Comparison of ENCODE assay signal across 17 cellular contexts in genomic region chr17:12078791-12079190, GRCh38. TPM values are rescaled to one million over a fixed set of nuclear protein-coding genes. Genes with fewer than 3 reads are reported as not detected.
A peak's percentile ranks its signal among the peaks of the same experiment; 100 is the strongest.
DNase-seq lines count a peak whose midpoint lies in the region; ATAC-seq and TF ChIP-seq lines count a peak whose summit lies in the region.
"Had no signal": no experiment of that assay in that cellular context is flagged by ENCODE, and none has a peak within 500 bp of the region (broad histone marks: within the 10 kb centered on the region; RNA-seq: fewer than 3 reads in every experiment).

No MANE protein-coding gene starts in this region.

- H3K9ac ChIP-seq in IMR-90 (ENCODE audit: low read depth, low read length), result no peak overlapping the region

- peak overlapping the region; percentile 78 for H2BK5ac ChIP-seq in IMR-90 (ENCODE audit: low read depth, low read length, poor library complexity, severe bottlenecking)

- peak overlapping the region in 1 of 2 experiments; percentile 82; a peak in 3 of 4 replicates for H4K8ac ChIP-seq in IMR-90 (ENCODE audit: low read depth in 2 of 2, low read length in 2 of 2)

- H3K27me3 ChIP-seq in BJ (ENCODE audit: control insufficient read depth, insufficient read depth, low read length) (no peaks in the 10 kb centered on the region), IMR-90 (ENCODE audit: control insufficient read depth, insufficient read depth, low read length) (no peaks in the 10 kb centered on the region)

- intact Hi-C loops in IMR-90 (cut with micrococcal nuclease), result no loop called here

- H3K9me3 ChIP-seq in IMR-90 (ENCODE audit: control insufficient read depth, insufficient read depth, low read length), result no peaks in the 10 kb centered on the region
- H3K9me3 ChIP-seq: prostate gland had no signal

- H3K79me1 ChIP-seq in IMR-90 (ENCODE audit: low read depth in 1 of 2, low read length in 2 of 2), result peaks cover 31 to 61% of the 10 kb centered on the region in 2 experiments

- no peak overlapping the region; the same call in 1 of the 2 replicates for H3K14ac ChIP-seq in IMR-90 (replicated peaks; ENCODE audit: low read depth, low read length)

- in situ Hi-C loops in IMR-90 (cut with MboI; ENCODE audit: low sequenced_read_pairs) (no loop called here), G401 (cut with HindIII; ENCODE audit: low sequenced_read_pairs) (no loop called here)

- peak; percentile 95 for ATAC-seq in IMR-90 (ENCODE audit: low read depth)
- ATAC-seq in GM21447 (IDR thresholded peaks at IDR 0.05; ENCODE audit: unreplicated experiment), result no peak
- ATAC-seq in effector memory CD8-positive, alpha-beta T cell (replicated peaks), result no peak
- ATAC-seq: stimulated activated naive CD8-positive, alpha-beta T cell treated with anti-CD3 and anti-CD28 coated beads, Interleukin-15, Interleukin-2, amounts not matched to agents 100 U/mL and 50 U/mL, for 24 hours had no signal

- peak overlapping the region; percentile 68; the same call in 1 of the 2 replicates for H3K56ac ChIP-seq in IMR-90 (ENCODE audit: extremely low read depth, insufficient read depth, low read length)

- H2BK15ac ChIP-seq in IMR-90 (ENCODE audit: low read depth, low read length), result no peak overlapping the region

- dilution Hi-C loops in IMR-90 (cut with HindIII; ENCODE audit: low sequenced_read_pairs, unreplicated experiment), result no loop called here

- H3K27ac Mint-ChIP-seq in chondrocyte (ENCODE audit: unreplicated experiment), result peak overlapping the region; percentile 88
- H3K27ac Mint-ChIP-seq in mesothelial cell of epicardium, result peak overlapping the region; percentile 77
- no peak overlapping the region for H3K27ac Mint-ChIP-seq in effector memory CD8-positive, alpha-beta T cell
- H3K27ac Mint-ChIP-seq: CD4-positive, CD25-positive, alpha-beta regulatory T cell; memory B cell had no signal

- WGBS in IMR-90 (ENCODE audit: extremely low coverage in 2 of 2, insufficient read length in 1 of 2), 2 experiments, result no CpG with 5 or more reads among the region's 2 CpGs

- CTCF ChIA-PET in BJ (lab: Yijun Ruan, JAX) (no interaction called here), IMR-90 (lab: Yijun Ruan, JAX) (no interaction called here)

- H3K4me1 Mint-ChIP-seq in chondrocyte (ENCODE audit: low read depth) (peaks cover 43% of the 10 kb centered on the region), mesothelial cell of epicardium (peaks cover 5% of the 10 kb centered on the region)
- peaks cover 12 to 19% of the 10 kb centered on the region in 2 donors for H3K4me1 Mint-ChIP-seq in effector memory CD8-positive, alpha-beta T cell (ENCODE audit: low read depth in 2 of 2)

- H3K4ac ChIP-seq in IMR-90 (ENCODE audit: low read depth, low read length), result peak overlapping the region; percentile 23; the same call in 1 of the 2 replicates

- H3K18ac ChIP-seq in IMR-90 (ENCODE audit: low read depth, low read length), result peak overlapping the region; percentile 98; the same call in 1 of the 2 replicates

- peak overlapping the region; percentile 99; the same call in 1 of the 2 replicates for H4K5ac ChIP-seq in IMR-90 (ENCODE audit: low read depth, low read length)

- H2AK5ac ChIP-seq in IMR-90 (ENCODE audit: low read depth, low read length), result no peak overlapping the region

- DNase-seq in BJ (ENCODE audit: low read depth), result peak; percentile 26
- DNase-seq in IMR-90, result peak; percentile 83
- no peak for DNase-seq in chondrocyte (ENCODE audit: low spot score)
- no peak for DNase-seq in mesothelial cell of epicardium (ENCODE audit: low spot score in 2 of 2, unreplicated experiment in 2 of 2)
- DNase-seq in NCI-H2171 treated with DMSO at 0.1 percent for 48 hours (lab: John Stamatoyannopoulos, UW), result no peak
- no peak for DNase-seq in effector memory CD8-positive, alpha-beta T cell
- no peak for DNase-seq in G401 (ENCODE audit: low spot score)
- DNase-seq: activated CD8-positive, alpha-beta memory T cell treated with anti-CD3 and anti-CD28 coated beads, Interleukin-2, amount 50 U/mL, for 4 hours; CD4-positive, CD25-positive, alpha-beta regulatory T cell; effector memory CD4-positive, alpha-beta T cell; NCI-H345; OCI-M1; stimulated activated CD4-positive, alpha-beta T cell treated with anti-CD3 and anti-CD28 coated beads, Interleukin-4, amount 100 ng/mL, for 4 hours; stimulated activated naive CD8-positive, alpha-beta T cell treated with anti-CD3 and anti-CD28 coated beads, Interleukin-15, Interleukin-2, amounts not matched to agents 100 U/mL and 50 U/mL, for 24 hours had no signal

- no peak for TF ChIP-seq RAD21 in IMR-90 (IDR thresholded peaks at IDR 0.05; ENCODE audit: low read length)

- H2BK20ac ChIP-seq in IMR-90 (ENCODE audit: low read depth, low read length), result peak overlapping the region; percentile 66; the same call in 1 of the 2 replicates

- peak overlapping the region; percentile 17; the same call in 1 of the 2 replicates for H3K27ac ChIP-seq in IMR-90 (ENCODE audit: insufficient read depth, low read length)
- H3K27ac ChIP-seq: prostate gland had no signal

- H3K36me3 Mint-ChIP-seq in chondrocyte (ENCODE audit: low read depth) (peaks cover 4% of the 10 kb centered on the region), mesothelial cell of epicardium (peaks cover 36% of the 10 kb centered on the region)
- H3K36me3 Mint-ChIP-seq in effector memory CD8-positive, alpha-beta T cell (ENCODE audit: insufficient read depth), result peaks cover 26% of the 10 kb centered on the region

- 0 out of 2 replicates have a peak, but pooled peaks cover 2% of the 10 kb centered on the region for H3K9me1 ChIP-seq in IMR-90 (ENCODE audit: insufficient read depth, low read length)

- H2AK9ac ChIP-seq in IMR-90 (replicated peaks; ENCODE audit: low read depth, low read length, poor library complexity), result no peak overlapping the region

- H3K23ac ChIP-seq in IMR-90 (ENCODE audit: low read depth, low read length), result 0 out of 2 replicates have a peak overlapping the region, but pooled peaks have one; percentile 21

- H4K91ac ChIP-seq in IMR-90 (ENCODE audit: insufficient read depth, low read depth, low read length), result no peak overlapping the region

- H3K4me3 ChIP-seq in BJ (ENCODE audit: low read depth, low read length), result no peak overlapping the region
- H3K4me3 ChIP-seq in IMR-90 (ENCODE audit: insufficient read depth, low read depth, low read length), result no peak overlapping the region
- H3K4me3 ChIP-seq: prostate gland had no signal

- H3K36me3 ChIP-seq in BJ (ENCODE audit: control insufficient read depth, insufficient read depth, low read length) (peaks cover 1% of the 10 kb centered on the region; the same call in 1 of the 2 replicates), IMR-90 (ENCODE audit: control insufficient read depth, insufficient read depth, low read length) (peaks cover 10% of the 10 kb centered on the region)
- H3K36me3 ChIP-seq: prostate gland had no signal

- peaks cover 5% of the 10 kb centered on the region for H3K4me1 ChIP-seq in IMR-90 (ENCODE audit: control insufficient read depth, insufficient read depth, low read length)
- H3K4me1 ChIP-seq: prostate gland had no signal

- no TSS peak for BruUV-seq in IMR-90 (replicated peaks; lab: Mats Ljungman, UMichigan)

- POLR2A ChIA-PET in BJ (lab: Charles Lee) (no interaction called here), IMR-90 (lab: Charles Lee; ENCODE audit: unreplicated experiment) (no interaction called here)

- H3K4me2 ChIP-seq in IMR-90 (ENCODE audit: low read depth, low read length), result peak overlapping the region; percentile 91; the same call in 1 of the 2 replicates

- H3K27me3 Mint-ChIP-seq in chondrocyte (ENCODE audit: low read depth) (no peaks in the 10 kb centered on the region), mesothelial cell of epicardium (ENCODE audit: low read depth) (no peaks in the 10 kb centered on the region)
- no peaks in the 10 kb centered on the region for H3K27me3 Mint-ChIP-seq in effector memory CD8-positive, alpha-beta T cell
- H3K27me3 Mint-ChIP-seq: CD4-positive, CD25-positive, alpha-beta regulatory T cell; memory B cell had no signal

- H4K20me1 ChIP-seq in IMR-90 (ENCODE audit: insufficient read depth, low read length), result no peaks in the 10 kb centered on the region; the same call in 1 of the 2 replicates

- no peak overlapping the region for H2AFZ ChIP-seq in IMR-90 (replicated peaks; ENCODE audit: low read length, poor library complexity)

- no peak overlapping the region for H3K4me3 Mint-ChIP-seq in chondrocyte (ENCODE audit: unreplicated experiment)
- H3K4me3 Mint-ChIP-seq in mesothelial cell of epicardium, result no peak overlapping the region
- H3K4me3 Mint-ChIP-seq in effector memory CD8-positive, alpha-beta T cell, result no peak overlapping the region
- H3K4me3 Mint-ChIP-seq: CD4-positive, CD25-positive, alpha-beta regulatory T cell; memory B cell had no signal

- H3K9me3 Mint-ChIP-seq in chondrocyte (ENCODE audit: low read depth) (no peaks in the 10 kb centered on the region), mesothelial cell of epicardium (peaks cover 4% of the 10 kb centered on the region)
- no peaks in the 10 kb centered on the region for H3K9me3 Mint-ChIP-seq in effector memory CD8-positive, alpha-beta T cell
- H3K9me3 Mint-ChIP-seq: memory B cell had no signal

- TF ChIP-seq CTCF in BJ (IDR thresholded peaks at IDR 0.05; ENCODE audit: insufficient read depth, low read depth, low read length), result no peak
- no peak for TF ChIP-seq CTCF in IMR-90 (conservative IDR thresholded peaks at IDR 0.05; ENCODE audit: low read depth, low read length)
- no peak for TF ChIP-seq CTCF in chondrocyte (IDR thresholded peaks at IDR 0.05)
- no peak for TF ChIP-seq CTCF in mesothelial cell of epicardium (IDR thresholded peaks at IDR 0.05; ENCODE audit: unreplicated experiment)

- TF ChIP-seq POLR2A in IMR-90 (IDR thresholded peaks at IDR 0.05; ENCODE audit: low read depth, low read length), result no peak

- peak overlapping the region; percentile 58 for H2BK120ac ChIP-seq in IMR-90 (ENCODE audit: low read depth, low read length)

TF ChIP-seq in IMR-90, 13 proteins besides CTCF, POLR2A, EP300 and RAD21:
- TF ChIP-seq FOS (IDR thresholded peaks at IDR 0.05; ENCODE audit: low read depth, low read length) (no peak), CEBPB (IDR thresholded peaks at IDR 0.05; ENCODE audit: low read depth, low read length) (0 out of 2 replicates have a peak, but pooled peaks have one; percentile 15)
TF ChIP-seq in IMR-90: peak in this region for 1.

RNA-seq across cellular contexts. Expression of gene MAP2K4, which starts 58.1 kb away (rescaled TPM):
- polyA plus RNA-seq in BJ (2011; rRNA removed) (12.8 and 22.5 TPM in 2 replicates), IMR-90 (2012; rRNA removed) (12.2 and 14.5 TPM in 2 replicates)
- polyA minus RNA-seq in BJ (2011; rRNA and poly(A)+ RNA removed), result 10.6 and 13.4 TPM in 2 replicates
- total RNA-seq in IMR-90 (2012; rRNA removed) (32.6 and 33.3 TPM in 2 replicates), chondrocyte (20.4 to 27.4 TPM (median 26.0 TPM) in 3 replicates), mesothelial cell of epicardium (57.5 to 58.7 TPM (median 57.9 TPM) in 3 replicates)
- 3.4 and 3.8 TPM in 2 replicates for polyA plus RNA-seq in IMR-90 (2012; cell fraction: cytosol; rRNA removed)
- polyA plus RNA-seq in IMR-90 (2012; cell fraction: nucleus; rRNA removed; ENCODE audit: low replicate concordance), result 2.7 and 24.8 TPM in 2 replicates
- 41.8 and 56.6 TPM in 2 replicates for total RNA-seq in G401 (2014; rRNA removed; shearing (Covaris generic))

Comparison
In these comparisons a context has a peak if more than half of its experiments do, and no peak if none do; other contexts are left out.
1. DNase-seq: peak in BJ (single experiment) and IMR-90 (single experiment); none in chondrocyte (single experiment), mesothelial cell of epicardium (0 of 2), NCI-H2171 treated with DMSO at 0.1 percent for 48 hours (single experiment), effector memory CD8-positive, alpha-beta T cell (0 of 3) and G401 (single experiment).
2. H3K27ac Mint-ChIP-seq: peak in chondrocyte (single experiment) and mesothelial cell of epicardium (single experiment); none in effector memory CD8-positive, alpha-beta T cell (0 of 2).